Comparison of ENCODE assay signal across 8 cellular contexts in the genomic region with DNA sequence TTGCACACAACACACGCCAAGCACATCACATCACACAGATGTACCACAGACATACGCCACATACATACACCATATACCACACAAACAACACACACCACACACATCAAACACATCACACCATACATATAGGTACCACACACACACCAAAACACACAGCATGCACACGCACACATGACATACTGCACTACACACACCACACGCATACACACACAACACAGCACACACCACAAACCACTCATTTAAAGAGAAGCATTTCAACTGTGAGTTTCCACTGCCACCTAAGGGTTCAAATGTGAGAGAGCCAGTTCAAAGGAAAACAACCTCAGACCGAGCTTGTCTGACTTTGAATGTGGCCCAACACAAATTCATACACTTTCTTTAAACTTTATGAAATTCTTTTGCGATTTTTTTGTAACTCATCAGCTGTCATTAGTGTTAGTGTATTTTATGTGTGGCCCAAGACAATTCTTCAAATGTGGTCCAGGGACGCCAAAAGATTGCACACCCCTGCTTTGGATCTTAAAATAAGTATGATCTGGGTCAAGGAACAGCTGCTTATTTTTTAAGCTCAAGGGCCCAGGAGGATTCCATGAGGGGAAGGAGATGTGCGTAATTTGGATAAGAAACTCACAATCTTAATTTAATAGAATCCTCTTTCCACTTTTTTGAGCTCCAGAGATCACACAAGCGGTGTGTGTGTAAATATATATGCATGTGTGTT.
DNase-seq lines count a peak whose midpoint lies in the region; ATAC-seq and TF ChIP-seq lines count a peak whose summit lies in the region.

No MANE protein-coding gene starts in this region.

- H2BK5ac ChIP-seq in IMR-90 (ENCODE audit: low read depth, low read length, poor library complexity, severe bottlenecking), result peak overlapping the region; percentile 28

- no peaks in the 10 kb centered on the region for H4K20me1 ChIP-seq in IMR-90 (ENCODE audit: insufficient read depth, low read length)

- H2AK9ac ChIP-seq in IMR-90 (replicated peaks; ENCODE audit: low read depth, low read length, poor library complexity), result no peak overlapping the region

- 83% methylated on average over 1 of the region's 9 CpGs; no CpG with 5 or more reads in 1 of the 2 experiments for WGBS in IMR-90 (ENCODE audit: extremely low coverage in 2 of 2, insufficient read length in 1 of 2), 2 experiments
- 59% methylated on average over 9 of the region's 9 CpGs for WGBS in right cardiac atrium
- WGBS in tibial nerve, 2 donors, result 53 to 54% methylated on average over 9 of the region's 9 CpGs

- H3K36me3 ChIP-seq in IMR-90 (ENCODE audit: control insufficient read depth, insufficient read depth, low read length), result no peaks in the 10 kb centered on the region
- H3K36me3 ChIP-seq in Peyer's patch, result no peaks in the 10 kb centered on the region
- H3K36me3 ChIP-seq in tibial nerve, result no peaks in the 10 kb centered on the region

- H2BK20ac ChIP-seq in IMR-90 (ENCODE audit: low read depth, low read length), result no peak overlapping the region

- H2AFZ ChIP-seq in IMR-90 (replicated peaks; ENCODE audit: low read length, poor library complexity), result no peak overlapping the region

- no peak for TF ChIP-seq EP300 in tibial nerve (IDR thresholded peaks at IDR 0.05)

- no peak overlapping the region for H3K9ac ChIP-seq in IMR-90 (ENCODE audit: low read depth, low read length)

- H3K14ac ChIP-seq in IMR-90 (replicated peaks; ENCODE audit: low read depth, low read length), result no peak overlapping the region

- H3K9me3 ChIP-seq in IMR-90 (ENCODE audit: control insufficient read depth, insufficient read depth, low read length), result no peaks in the 10 kb centered on the region
- no peaks in the 10 kb centered on the region for H3K9me3 ChIP-seq in Peyer's patch
- H3K9me3 ChIP-seq in right cardiac atrium (ENCODE audit: control insufficient read depth, low read length), result no peaks in the 10 kb centered on the region
- H3K9me3 ChIP-seq in tibial nerve, result no peaks in the 10 kb centered on the region

- H3K4ac ChIP-seq in IMR-90 (ENCODE audit: low read depth, low read length), result no peak overlapping the region

- no peak overlapping the region for H4K91ac ChIP-seq in IMR-90 (ENCODE audit: insufficient read depth, low read depth, low read length)

- no peak for TF ChIP-seq POLR2A in IMR-90 (IDR thresholded peaks at IDR 0.05; ENCODE audit: low read depth, low read length)
- TF ChIP-seq POLR2A in Peyer's patch (IDR thresholded peaks at IDR 0.05), result no peak
- TF ChIP-seq POLR2A in tibial nerve (IDR thresholded peaks at IDR 0.05), result no peak

- intact Hi-C loops in IMR-90 (cut with micrococcal nuclease), result no loop called here
- intact Hi-C loops in right cardiac atrium (cut with DNase I), result loop anchor here in 3 of 4 donors (2.0 to 10.0 kb wide), 5 partner anchors 95 to 497 kb away; no protein-coding TSS in a partner anchor

- dilution Hi-C loops in IMR-90 (cut with HindIII; ENCODE audit: low sequenced_read_pairs, unreplicated experiment), result no loop called here

- H4K8ac ChIP-seq in IMR-90 (ENCODE audit: low read depth in 2 of 2, low read length in 2 of 2), result no peak overlapping the region

- peak; percentile 33; the same call in 1 of the 2 replicates for TF ChIP-seq RAD21 in IMR-90 (IDR thresholded peaks at IDR 0.05; ENCODE audit: low read length)

- H3K18ac ChIP-seq in IMR-90 (ENCODE audit: low read depth, low read length), result no peak overlapping the region

- no peak overlapping the region for H3K4me2 ChIP-seq in IMR-90 (ENCODE audit: low read depth, low read length)

- no peak overlapping the region for H2BK120ac ChIP-seq in IMR-90 (ENCODE audit: low read depth, low read length)

- H3K4me3 ChIP-seq in AG09309 (ENCODE audit: control insufficient read depth, low read depth, low read length), result no peak overlapping the region
- no peak overlapping the region for H3K4me3 ChIP-seq in IMR-90 (ENCODE audit: insufficient read depth, low read depth, low read length)
- H3K4me3 ChIP-seq in Peyer's patch, result no peak overlapping the region
- no peak overlapping the region for H3K4me3 ChIP-seq in right cardiac atrium (ENCODE audit: low read length)
- no peak overlapping the region for H3K4me3 ChIP-seq in tibial nerve

- CTCF ChIA-PET in IMR-90 (lab: Yijun Ruan, JAX), result interaction anchor here (0.6 to 1.7 kb wide), 5 partner anchors 477 to 502 kb away, joined by 3 to 9 read pairs (median 3); a partner anchor contains a TSS

- H3K27ac ChIP-seq in IMR-90 (ENCODE audit: insufficient read depth, low read length) (no peak overlapping the region), Peyer's patch (no peak overlapping the region), right cardiac atrium (ENCODE audit: low read length) (no peak overlapping the region), tibial nerve (no peak overlapping the region)

- H3K56ac ChIP-seq in IMR-90 (ENCODE audit: extremely low read depth, insufficient read depth, low read length), result no peak overlapping the region

- H3K4me1 ChIP-seq in IMR-90 (ENCODE audit: control insufficient read depth, insufficient read depth, low read length) (no peaks in the 10 kb centered on the region), Peyer's patch (no peaks in the 10 kb centered on the region), right cardiac atrium (ENCODE audit: control insufficient read depth, insufficient read depth, low read length) (peaks cover 2% of the 10 kb centered on the region), tibial nerve (no peaks in the 10 kb centered on the region)

- peaks cover 4% of the 10 kb centered on the region; the same call in 1 of the 2 replicates for H3K9me1 ChIP-seq in IMR-90 (ENCODE audit: insufficient read depth, low read length)

- H3K23ac ChIP-seq in IMR-90 (ENCODE audit: low read depth, low read length), result no peak overlapping the region

- POLR2A ChIA-PET in IMR-90 (lab: Charles Lee; ENCODE audit: unreplicated experiment), result no interaction called here

- DNase-seq in AG09309 (ENCODE audit: low read depth), result no peak
- peak; percentile 13 for DNase-seq in IMR-90
- DNase-seq in Peyer's patch, result no peak
- DNase-seq in right cardiac atrium, result no peak
- no peak for DNase-seq in tibial nerve (ENCODE audit: low spot score in 2 of 2)
- no peak for DNase-seq in UCSD-AML1 (lab: John Stamatoyannopoulos, UW; ENCODE audit: unreplicated experiment)
- DNase-seq in HPDE6-E6E7 (ENCODE audit: extremely low spot score), result no peak

- H3K79me1 ChIP-seq in IMR-90 (ENCODE audit: low read depth in 1 of 2, low read length in 2 of 2), result no peaks in the 10 kb centered on the region

- ATAC-seq in IMR-90 (ENCODE audit: low read depth) (no peak), right cardiac atrium (peak; percentile 14 to 36), GM19328 (IDR thresholded peaks at IDR 0.05; ENCODE audit: unreplicated experiment) (no peak)

- H2AK5ac ChIP-seq in IMR-90 (ENCODE audit: low read depth, low read length), result no peak overlapping the region

- no peak overlapping the region for H4K5ac ChIP-seq in IMR-90 (ENCODE audit: low read depth, low read length)

- peaks cover 4% of the 10 kb centered on the region; the same call in 1 of the 2 replicates for H3K27me3 ChIP-seq in IMR-90 (ENCODE audit: control insufficient read depth, insufficient read depth, low read length)
- H3K27me3 ChIP-seq in Peyer's patch, result no peaks in the 10 kb centered on the region
- no peaks in the 10 kb centered on the region for H3K27me3 ChIP-seq in right cardiac atrium (ENCODE audit: control insufficient read depth, insufficient read depth)
- H3K27me3 ChIP-seq in tibial nerve, result no peaks in the 10 kb centered on the region

- in situ Hi-C loops in IMR-90 (cut with MboI; ENCODE audit: low sequenced_read_pairs), result no loop called here

- no peak overlapping the region for H2BK15ac ChIP-seq in IMR-90 (ENCODE audit: low read depth, low read length)

- TF ChIP-seq CTCF in AG09309 (IDR thresholded peaks at IDR 0.05; ENCODE audit: control insufficient read depth, insufficient read depth, low read depth, low read length, missing control alignments) (peak; percentile 11), IMR-90 (conservative IDR thresholded peaks at IDR 0.05; ENCODE audit: low read depth, low read length) (peak; percentile 18; the same call in 1 of the 2 replicates), Peyer's patch (IDR thresholded peaks at IDR 0.05) (peak in 4 of 6 experiments; percentile 30 to 70 (median 63)), tibial nerve (IDR thresholded peaks at IDR 0.05) (peak; percentile 15 to 65 (median 30))

- no TSS peak for BruUV-seq in IMR-90 (replicated peaks; lab: Mats Ljungman, UMichigan)

TF ChIP-seq in IMR-90, 13 proteins besides CTCF, POLR2A, EP300 and RAD21:
- TF ChIP-seq, protein P1, sequence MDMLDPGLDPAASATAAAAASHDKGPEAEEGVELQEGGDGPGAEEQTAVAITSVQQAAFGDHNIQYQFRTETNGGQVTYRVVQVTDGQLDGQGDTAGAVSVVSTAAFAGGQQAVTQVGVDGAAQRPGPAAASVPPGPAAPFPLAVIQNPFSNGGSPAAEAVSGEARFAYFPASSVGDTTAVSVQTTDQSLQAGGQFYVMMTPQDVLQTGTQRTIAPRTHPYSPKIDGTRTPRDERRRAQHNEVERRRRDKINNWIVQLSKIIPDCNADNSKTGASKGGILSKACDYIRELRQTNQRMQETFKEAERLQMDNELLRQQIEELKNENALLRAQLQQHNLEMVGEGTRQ (IDR thresholded peaks at IDR 0.05; ENCODE audit: low read depth, low read length), result no peak
- TF ChIP-seq, protein P2, sequence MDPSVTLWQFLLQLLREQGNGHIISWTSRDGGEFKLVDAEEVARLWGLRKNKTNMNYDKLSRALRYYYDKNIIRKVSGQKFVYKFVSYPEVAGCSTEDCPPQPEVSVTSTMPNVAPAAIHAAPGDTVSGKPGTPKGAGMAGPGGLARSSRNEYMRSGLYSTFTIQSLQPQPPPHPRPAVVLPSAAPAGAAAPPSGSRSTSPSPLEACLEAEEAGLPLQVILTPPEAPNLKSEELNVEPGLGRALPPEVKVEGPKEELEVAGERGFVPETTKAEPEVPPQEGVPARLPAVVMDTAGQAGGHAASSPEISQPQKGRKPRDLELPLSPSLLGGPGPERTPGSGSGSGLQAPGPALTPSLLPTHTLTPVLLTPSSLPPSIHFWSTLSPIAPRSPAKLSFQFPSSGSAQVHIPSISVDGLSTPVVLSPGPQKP (IDR thresholded peaks at IDR 0.05; ENCODE audit: borderline replicate concordance, low read depth, low read length), result no peak

Comparison
In these comparisons a context has a peak if more than half of its experiments do, and no peak if none do; other contexts are left out.
1. CTCF ChIP-seq: peak in every context shown above with its lines; median percentile 63 in Peyer's patch; 30 in tibial nerve; 18 in IMR-90; 11 in AG09309.
2. ATAC-seq: peak in right cardiac atrium (2 of 2); none in IMR-90 (single experiment) and GM19328 (single experiment).